8 cellular contexts compared by ENCODE assay signal in the genomic region with DNA sequence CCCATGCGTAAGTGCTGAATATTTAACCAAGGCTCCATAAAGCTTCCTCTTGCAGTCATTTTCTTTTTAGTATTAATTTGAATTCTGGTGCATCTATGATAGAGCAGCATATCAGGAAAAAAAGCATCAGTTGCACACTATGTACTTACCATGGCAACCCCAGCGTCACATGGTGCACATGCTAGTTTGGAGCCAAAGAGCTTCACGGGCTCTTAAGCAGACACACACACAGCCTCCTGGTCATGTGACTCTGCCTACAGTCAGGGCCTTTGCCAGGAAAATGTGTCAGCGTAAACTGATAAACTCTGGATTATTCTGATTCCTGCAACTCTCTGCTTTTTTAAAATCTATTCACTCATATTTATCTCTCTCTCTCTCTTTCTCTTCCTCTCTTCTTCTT. TPM values are rescaled to one million over a fixed set of nuclear protein-coding genes. Genes with fewer than 3 reads are reported as not detected.
A peak's percentile ranks its signal among the peaks of the same experiment; 100 is the strongest.
DNase-seq lines count a peak whose midpoint lies in the region; ATAC-seq, FAIRE-seq and TF ChIP-seq lines count a peak whose summit lies in the region.

No MANE protein-coding gene starts in this region.

- DNase-seq in HT1080 (ENCODE audit: low read depth) (peak; percentile 19), NCI-H510A (lab: John Stamatoyannopoulos, UW) (peak; percentile 15), fibroblast of peridontal ligament (ENCODE audit: extremely low read depth) (peak; percentile 7), putamen (ENCODE audit: low spot score) (peak; percentile 68), activated gamma-delta T cell (lab: John Stamatoyannopoulos, UW) (no peak), GM12892 (ENCODE audit: insufficient read length) (no peak), GOT3 (lab: John Stamatoyannopoulos, UW) (no peak)

- ATAC-seq in GM21717 (IDR thresholded peaks at IDR 0.05; ENCODE audit: unreplicated experiment), result no peak

- TF ChIP-seq POLR2A in GM12892 (IDR thresholded peaks at IDR 0.05; ENCODE audit: low read depth, low read length), result no peak

- FAIRE-seq in GM12892 (lab: Jason Lieb, UNC), result no peak

RNA-seq across cellular contexts. Expression of a gene that starts 30.2 kb away (rescaled TPM):
- not detected in 2 replicates for total RNA-seq in HT1080 (2014; rRNA removed; shearing (Covaris generic))
- polyA plus RNA-seq in HT1080 (2015; cell fraction: cytosol; rRNA removed), result 0.01 TPM in 1 of 2 replicates, not detected in the other
- not detected in 2 replicates for polyA plus RNA-seq in HT1080 (2015; cell fraction: nucleus; rRNA removed)
- not detected for polyA plus RNA-seq in GM12892 (2012; ENCODE audit: missing spikeins)

Comparison
In these comparisons a context has a peak if more than half of its experiments do, and no peak if none do; other contexts are left out.
1. DNase-seq: peak in HT1080 (single experiment), NCI-H510A (single experiment), fibroblast of peridontal ligament (single experiment) and putamen (single experiment); none in activated gamma-delta T cell (single experiment), GM12892 (single experiment) and GOT3 (single experiment).